ENCODE assay signal across 1 cellular context in genomic region chr20:49579874-49580817, GRCh38.
TF ChIP-seq lines count a peak whose summit lies in the region.

No MANE protein-coding gene starts in this region.

TF ChIP-seq in GM23338, 12 proteins besides CTCF, POLR2A, EP300 and RAD21 (continued from another document):
- TF ChIP-seq ZNF462 (CRISPR knock-in tag; IDR thresholded peaks at IDR 0.05), result no peak
- no peak for TF ChIP-seq POLR2AphosphoS5 (IDR thresholded peaks at IDR 0.05; ENCODE audit: low read depth)
- TF ChIP-seq EZH2 (IDR thresholded peaks at IDR 0.05; ENCODE audit: low read depth, unreplicated experiment), result no peak
- TF ChIP-seq REST (IDR thresholded peaks at IDR 0.05; ENCODE audit: unreplicated experiment), result no peak
- TF ChIP-seq ETS1 (IDR thresholded peaks at IDR 0.05), result no peak
- no peak for TF ChIP-seq CREB1 (CRISPR knock-in tag; IDR thresholded peaks at IDR 0.05; ENCODE audit: low read depth)
TF ChIP-seq in GM23338: peak in this region for 0.
